ENCODE assay signal across 8 cellular contexts in genomic region chr6:3068329-3069223, GRCh38. TPM values are rescaled to one million over a fixed set of nuclear protein-coding genes. Genes with fewer than 3 reads are reported as not detected.
DNase-seq lines count a peak whose midpoint lies in the region; FAIRE-seq and TF ChIP-seq lines count a peak whose summit lies in the region.

Gene RIPK1 (plus strand): TSS chr6:3068494. CDS start chr6:3076824, 8,330 bp downstream.

- TF ChIP-seq CTCF in Loucy (conservative IDR thresholded peaks at IDR 0.05; ENCODE audit: low read length) (peak; percentile 40; the same call in 1 of the 2 replicates), suprapubic skin (IDR thresholded peaks at IDR 0.05) (peak in 1 of 2 donors; percentile 39)

- peak within 1 kb of the TSS; percentile 99 for H3K27ac ChIP-seq in suprapubic skin

- H3K9ac ChIP-seq in Loucy (ENCODE audit: low read depth, low read length, poor library complexity, severe bottlenecking) = peak within 1 kb of the TSS; percentile 91

- peaks cover 2% of the 10 kb centered on the region; the same call in 1 of the 2 replicates for H3K27me3 ChIP-seq in H7 (ENCODE audit: control insufficient read depth, insufficient read depth, low read length)
- H3K27me3 ChIP-seq in Loucy (ENCODE audit: insufficient read depth, low read length, poor library complexity, severe bottlenecking) = no peaks in the 10 kb centered on the region
- H3K27me3 ChIP-seq in suprapubic skin = no peaks in the 10 kb centered on the region

- 0% methylated on average over 27 of the region's 112 CpGs for WGBS in suprapubic skin

- H3K9me3 ChIP-seq in Loucy (ENCODE audit: insufficient read depth, low read depth, low read length) (no peaks in the 10 kb centered on the region), suprapubic skin (no peaks in the 10 kb centered on the region)

- no peak for TF ChIP-seq EP300 in suprapubic skin (IDR thresholded peaks at IDR 0.05)

- peaks cover 10% of the 10 kb centered on the region for H3F3A ChIP-seq in Loucy (ENCODE audit: low read depth)

- H3K4me1 ChIP-seq in Loucy (ENCODE audit: insufficient read depth, low read length, poor library complexity, severe bottlenecking) (peaks cover 31% of the 10 kb centered on the region), suprapubic skin (peaks cover 40% of the 10 kb centered on the region)

- H3K4me2 ChIP-seq in Loucy (ENCODE audit: low read depth, low read length, poor library complexity, severe bottlenecking) = peak within 1 kb of the TSS; percentile 74

- H4K20me1 ChIP-seq in Loucy (ENCODE audit: insufficient read depth, low read length, poor library complexity, severe bottlenecking) = peaks cover 30% of the 10 kb centered on the region

- H2AFZ ChIP-seq in Loucy (ENCODE audit: low read length) = peak within 1 kb of the TSS; percentile 85

- in situ Hi-C loops in SK-MEL-5 (cut with HindIII; ENCODE audit: low pct_unique_long_range_greater_than_20kb, low sequenced_read_pairs) = no loop called here

- FAIRE-seq in frontal cortex (lab: Jason Lieb, UNC) = no peak

- H3K36me3 ChIP-seq in H7 (replicated peaks; ENCODE audit: control insufficient read depth, insufficient read depth, low read length) = no peaks in the 10 kb centered on the region
- no peaks in the 10 kb centered on the region; the same call in 1 of the 2 replicates for H3K36me3 ChIP-seq in Loucy (ENCODE audit: insufficient read depth, low read length)
- no peaks in the 10 kb centered on the region for H3K36me3 ChIP-seq in suprapubic skin

- peaks cover 64% of the 10 kb centered on the region for H3K79me2 ChIP-seq in Loucy (ENCODE audit: insufficient read depth, low read length)

- peak; percentile 98 for DNase-seq in GM03348 (ENCODE audit: low spot score)
- DNase-seq in H7 = peak; percentile 97
- DNase-seq in SK-MEL-5 (ENCODE audit: low read depth, low spot score) = peak; percentile 93
- peak; percentile 95 for DNase-seq in activated naive CD4-positive, alpha-beta T cell treated with Interleukin-2 at 50 U/mL for 16 hours
- DNase-seq in frontal cortex (ENCODE audit: low spot score in 2 of 2) = peak; percentile 93 to 95
- DNase-seq in nucleus accumbens (lab: John Stamatoyannopoulos, UW) = peak in 55 of 56 donors; percentile 34 to 95 (median 87)
- DNase-seq in suprapubic skin (ENCODE audit: low spot score in 2 of 2) = peak; percentile 94 to 96

- H3K9me2 ChIP-seq in Loucy (replicated peaks; ENCODE audit: low read depth, low read length) = no peaks in the 10 kb centered on the region

- peak; percentile 40 to 93 for TF ChIP-seq POLR2A in suprapubic skin (IDR thresholded peaks at IDR 0.05)

- H3K4me3 ChIP-seq in H7 (ENCODE audit: insufficient read depth, low read depth, low read length) = peak within 1 kb of the TSS; percentile 87
- H3K4me3 ChIP-seq in Loucy (ENCODE audit: low read length, poor library complexity, severe bottlenecking) = peak within 1 kb of the TSS; percentile 84
- H3K4me3 ChIP-seq in suprapubic skin = peak within 1 kb of the TSS; percentile 83

RNA-seq across cellular contexts. Expression of gene RIPK1, which starts in this region (rescaled TPM):
- 8.9 and 9.3 TPM in 2 replicates for total RNA-seq in H7 (2014; rRNA removed; shearing (Covaris generic))
- 28.3 and 29.6 TPM in 2 replicates for total RNA-seq in SK-MEL-5 (2014; rRNA removed; shearing (Covaris generic))
- polyA plus RNA-seq in SK-MEL-5 (2015; cell fraction: cytosol; rRNA removed) = 23.3 and 29.6 TPM in 2 replicates
- 34.0 and 37.4 TPM in 2 replicates for polyA plus RNA-seq in SK-MEL-5 (2015; cell fraction: nucleus; rRNA removed)
- total RNA-seq in frontal cortex = 7.3 TPM
- 10 to 100 TPM; 25.6 to 37.6 (median 32.2) TPM for total RNA-seq in suprapubic skin

Comparison
In these comparisons a context has a peak if more than half of its experiments do, and no peak if none do; other contexts are left out.
1. Peak in every context shown above with its lines: DNase-seq, H3K4me3 ChIP-seq and H3K27ac ChIP-seq.